30 cellular contexts compared by ENCODE assay signal in the genomic region with DNA sequence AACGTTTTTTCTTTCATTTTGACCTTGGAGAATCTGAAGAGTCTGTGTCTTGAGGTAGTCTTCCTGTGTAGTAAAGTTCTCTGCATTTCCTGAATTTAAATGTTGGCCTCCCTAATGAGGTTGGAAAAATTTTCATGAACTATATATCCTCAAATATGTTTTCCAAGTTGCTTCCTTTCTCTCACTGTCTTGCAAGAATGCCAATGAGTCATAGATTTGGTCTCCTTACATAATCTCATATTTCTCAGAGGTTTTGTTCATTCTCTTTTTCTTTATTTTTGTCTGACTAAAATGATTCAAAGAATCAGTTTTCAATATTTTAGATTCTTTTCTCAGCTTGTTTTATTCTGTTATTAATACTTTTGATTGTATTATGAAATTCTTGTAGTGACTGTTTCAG.
DNase-seq lines count a peak whose midpoint lies in the region; ATAC-seq and TF ChIP-seq lines count a peak whose summit lies in the region.
"Had no signal": no experiment of that assay in that cellular context is flagged by ENCODE, and none has a peak within 500 bp of the region (broad histone marks: within the 10 kb centered on the region; RNA-seq: fewer than 3 reads in every experiment).

No MANE protein-coding gene starts in this region.

- no peak overlapping the region for H3K9ac ChIP-seq in SK-N-SH

- H3K36me3 Mint-ChIP-seq in naive thymus-derived CD8-positive, alpha-beta T cell = peaks cover 0 to 31% (median 5%) of the 10 kb centered on the region in 3 donors
- H3K36me3 Mint-ChIP-seq: CD4-positive, CD25-positive, alpha-beta regulatory T cell; type B pancreatic cell had no signal

- H4K20me1 ChIP-seq in SK-N-SH (ENCODE audit: insufficient read depth) (no peaks in the 10 kb centered on the region), PC-9 (ENCODE audit: insufficient read depth) (no peaks in the 10 kb centered on the region)

- no peak for TF ChIP-seq RAD21 in SK-N-SH (IDR thresholded peaks at IDR 0.05; ENCODE audit: low read length)

- WGBS in SK-N-SH (ENCODE audit: low lambda C conversion rate) = 0% methylated on average over 1 of the region's 1 CpG
- 13 to 18% (median 14%) methylated on average over 1 of the region's 1 CpG for WGBS in heart left ventricle, 4 donors

- peaks cover 7 to 48% (median 34%) of the 10 kb centered on the region in 5 donors for H3K27me3 Mint-ChIP-seq in naive thymus-derived CD8-positive, alpha-beta T cell
- H3K27me3 Mint-ChIP-seq: stimulated activated naive B cell treated with anti-CD40 and anti-IgM and Interleukin-4, amounts not matched to agents 10 μg/mL and 1 μg/mL and 100 μg/mL, for 72 hours; type B pancreatic cell had no signal

- POLR2A ChIA-PET in SK-N-SH (lab: Yijun Ruan, JAX) (no interaction called here), PC-9 (lab: Charles Lee; ENCODE audit: unreplicated experiment) (interaction anchor here (0.8 kb wide), 1 partner anchor 67 kb away, joined by 9 read pairs; no protein-coding TSS in a partner anchor)
- POLR2A ChIA-PET in naive thymus-derived CD8-positive, alpha-beta T cell (lab: Charles Lee) = no interaction called here

- no peak overlapping the region for H3K4me3 Mint-ChIP-seq in naive thymus-derived CD8-positive, alpha-beta T cell
- H3K4me3 Mint-ChIP-seq: activated naive CD4-positive, alpha-beta T cell treated with anti-CD3 and anti-CD28 coated beads, Interleukin-2, amount 50 U/mL, for 24 hours; CD4-positive, CD25-positive, alpha-beta regulatory T cell; natural killer cell; stimulated activated naive B cell treated with anti-CD40 and anti-IgM and Interleukin-4, amounts not matched to agents 10 μg/mL and 1 μg/mL and 100 μg/mL, for 72 hours; type B pancreatic cell had no signal

- H3F3A ChIP-seq in SK-N-SH (replicated peaks; ENCODE audit: insufficient read depth) (no peaks in the 10 kb centered on the region), PC-9 (ENCODE audit: insufficient read depth, low read depth) (no peaks in the 10 kb centered on the region)

- H3K27ac ChIP-seq in SK-N-SH (ENCODE audit: low read depth in 2 of 2, low read length in 1 of 2) (peak overlapping the region in 1 of 2 experiments; percentile 30; a peak in 1 of 4 replicates), PC-9 (no peak overlapping the region), heart left ventricle (no peak overlapping the region)
- H3K27ac ChIP-seq: epithelial cell of prostate, lower lobe of right lung, psoas muscle, VCaP had no signal

- H3K9me2 ChIP-seq in SK-N-SH (no peaks in the 10 kb centered on the region), PC-9 (ENCODE audit: insufficient read depth) (no peaks in the 10 kb centered on the region)

- no peaks in the 10 kb centered on the region for H3K9me3 ChIP-seq in SK-N-SH
- H3K9me3 ChIP-seq in PC-9 (ENCODE audit: insufficient read depth, low read depth) = peaks cover 4% of the 10 kb centered on the region
- peaks cover 0 to 20% (median 2%) of the 10 kb centered on the region in 12 donors for H3K9me3 ChIP-seq in heart left ventricle
- H3K9me3 ChIP-seq: psoas muscle had no signal

- TF ChIP-seq CTCF in SK-N-SH (IDR thresholded peaks at IDR 0.05) (no peak), PC-9 (conservative IDR thresholded peaks at IDR 0.05) (no peak), fibroblast of mammary gland (conservative IDR thresholded peaks at IDR 0.05; ENCODE audit: control insufficient read depth, insufficient read depth, low read depth, low read length) (no peak), heart left ventricle (IDR thresholded peaks at IDR 0.05) (no peak)

- DNase-seq in SK-N-SH (no peak), PC-9 (peak in 1 of 2 experiments; percentile 48), fibroblast of mammary gland (ENCODE audit: low read depth) (peak; percentile 2), activated T-cell treated with anti-CD3 and anti-CD28 coated beads for 4 hours (no peak), heart left ventricle (no peak), DMS153 (lab: John Stamatoyannopoulos, UW) (no peak)
- DNase-seq in naive thymus-derived CD8-positive, alpha-beta T cell = no peak
- DNase-seq: activated CD4-positive, alpha-beta T cell treated with anti-CD3 and anti-CD28 coated beads for 4 hours; activated CD8-positive, alpha-beta memory T cell treated with anti-CD3 and anti-CD28 coated beads for 24 hours; CD4-positive, CD25-positive, alpha-beta regulatory T cell; effector CD8-positive, alpha-beta T cell; H7; KBM-7; lower lobe of right lung; natural killer cell; NCI-H146; NCI-H345; NCI-H69; occipital lobe; psoas muscle; SHP77 treated with DMSO at 0.1 percent for 48 hours; stimulated activated CD4-positive, alpha-beta T cell treated with anti-CD3 and anti-CD28 coated beads, Interleukin-15, amount 100 ng/mL, for 24 hours; stimulated activated naive B cell treated with anti-CD40 and anti-IgM and Interleukin-4, amounts not matched to agents 10 μg/mL and 1 μg/mL and 100 μg/mL, for 72 hours; T-helper 9 cell had no signal

- no peaks in the 10 kb centered on the region for H3K4me1 ChIP-seq in SK-N-SH (ENCODE audit: control insufficient read depth in 1 of 2, insufficient read depth in 2 of 2, low read depth in 1 of 2, low read length in 1 of 2)
- H3K4me1 ChIP-seq in PC-9 (replicated peaks; ENCODE audit: insufficient read depth) = peaks cover 8% of the 10 kb centered on the region
- no peaks in the 10 kb centered on the region for H3K4me1 ChIP-seq in heart left ventricle
- H3K4me1 ChIP-seq: lower lobe of right lung, psoas muscle had no signal

- CTCF ChIA-PET in SK-N-SH (lab: Yijun Ruan, JAX) = interaction anchor here (1.2 kb wide), 1 partner anchor 19 kb away, joined by 3 read pairs; no protein-coding TSS in a partner anchor
- CTCF ChIA-PET in PC-9 (lab: Charles Lee) = no interaction called here

- H2AFZ ChIP-seq in SK-N-SH (ENCODE audit: low read depth) (0 out of 2 replicates have a peak overlapping the region, but pooled peaks have one; percentile 3), PC-9 (no peak overlapping the region)

- H3K4me2 ChIP-seq in SK-N-SH = 0 out of 2 replicates have a peak overlapping the region, but pooled peaks have one; percentile 25
- peak overlapping the region; percentile 30 for H3K4me2 ChIP-seq in PC-9

- no peak overlapping the region; a peak in 1 of 4 replicates for H3K4me3 ChIP-seq in SK-N-SH (ENCODE audit: low read depth in 2 of 2, low read length in 1 of 2)
- H3K4me3 ChIP-seq in PC-9 = no peak overlapping the region
- no peak overlapping the region for H3K4me3 ChIP-seq in fibroblast of mammary gland (ENCODE audit: control insufficient read depth, low read depth, low read length)
- no peak overlapping the region for H3K4me3 ChIP-seq in heart left ventricle
- H3K4me3 ChIP-seq: lower lobe of right lung, psoas muscle had no signal

- no peak for TF ChIP-seq EP300 in SK-N-SH (IDR thresholded peaks at IDR 0.05; ENCODE audit: borderline replicate concordance in 1 of 2, low read depth in 1 of 2, low read length in 1 of 2)

- intact Hi-C loops in PC-9 (cut with micrococcal nuclease; ENCODE audit: unreplicated experiment) (no loop called here), heart left ventricle (cut with DNase I) (no loop called here)

- no peaks in the 10 kb centered on the region for H3K4me1 Mint-ChIP-seq in naive thymus-derived CD8-positive, alpha-beta T cell
- H3K4me1 Mint-ChIP-seq: activated naive CD4-positive, alpha-beta T cell treated with anti-CD3 and anti-CD28 coated beads, Interleukin-2, amount 50 U/mL, for 24 hours; CD4-positive, CD25-positive, alpha-beta regulatory T cell; natural killer cell had no signal

- ATAC-seq in SK-N-SH treated with all-trans-retinoic acid at 6 μM for 48 hours (no peak), heart left ventricle (no peak)
- ATAC-seq in naive thymus-derived CD8-positive, alpha-beta T cell = no peak
- ATAC-seq: lower lobe of right lung; natural killer cell; psoas muscle; sciatic nerve; stimulated activated naive B cell treated with anti-CD40 and anti-IgM and Interleukin-4, amounts not matched to agents 10 μg/mL and 1 μg/mL and 100 μg/mL, for 72 hours had no signal

- H3K27ac Mint-ChIP-seq in naive thymus-derived CD8-positive, alpha-beta T cell = no peak overlapping the region
- H3K27ac Mint-ChIP-seq: activated naive CD4-positive, alpha-beta T cell treated with anti-CD3 and anti-CD28 coated beads, Interleukin-2, amount 50 U/mL, for 24 hours; CD4-positive, CD25-positive, alpha-beta regulatory T cell; natural killer cell; stimulated activated naive B cell treated with anti-CD40 and anti-IgM and Interleukin-4, amounts not matched to agents 10 μg/mL and 1 μg/mL and 100 μg/mL, for 72 hours; type B pancreatic cell had no signal

- H3K27me3 ChIP-seq in SK-N-SH (ENCODE audit: insufficient read depth) = no peaks in the 10 kb centered on the region
- H3K27me3 ChIP-seq in PC-9 (ENCODE audit: insufficient read depth, low read depth) = no peaks in the 10 kb centered on the region
- peaks cover 0 to 5% (median 0%) of the 10 kb centered on the region in 9 donors for H3K27me3 ChIP-seq in heart left ventricle

- H3K79me2 ChIP-seq in SK-N-SH (ENCODE audit: insufficient read depth) = no peaks in the 10 kb centered on the region
- no peaks in the 10 kb centered on the region for H3K79me2 ChIP-seq in PC-9 (ENCODE audit: low read depth)

- no TSS peak for BruUV-seq in PC-9 (replicated peaks; lab: Mats Ljungman, UMichigan)

- H3K9me3 Mint-ChIP-seq in naive thymus-derived CD8-positive, alpha-beta T cell = peaks cover 5 to 35% (median 14%) of the 10 kb centered on the region in 9 donors
- H3K9me3 Mint-ChIP-seq: type B pancreatic cell had no signal

- no peak for TF ChIP-seq POLR2A in heart left ventricle (IDR thresholded peaks at IDR 0.05)

- H3K36me3 ChIP-seq in SK-N-SH (replicated peaks in 1 of 2; ENCODE audit: control insufficient read depth in 1 of 2, insufficient read depth in 2 of 2, low read length in 1 of 2) (no peaks in the 10 kb centered on the region), PC-9 (ENCODE audit: low read depth) (no peaks in the 10 kb centered on the region), heart left ventricle (no peaks in the 10 kb centered on the region)
- H3K36me3 ChIP-seq: lower lobe of right lung had no signal

TF ChIP-seq in SK-N-SH, 30 proteins besides CTCF, POLR2A, EP300 and RAD21 (continues in another document):
- TF ChIP-seq FOXJ3 (CRISPR knock-in tag; IDR thresholded peaks at IDR 0.05) = no peak

TF ChIP-seq in SK-N-SH treated with all-trans-retinoic acid at 6 μM for 48 hours, 23 proteins besides CTCF, POLR2A, EP300 and RAD21 (continues in another document):
- TF ChIP-seq TCF4 (CRISPR knock-in tag; IDR thresholded peaks at IDR 0.05; ENCODE audit: borderline replicate concordance) (no peak), OSR1 (CRISPR knock-in tag; IDR thresholded peaks at IDR 0.05) (no peak), ZFP30 (CRISPR knock-in tag; IDR thresholded peaks at IDR 0.05) (no peak)
- TF ChIP-seq, protein P1, sequence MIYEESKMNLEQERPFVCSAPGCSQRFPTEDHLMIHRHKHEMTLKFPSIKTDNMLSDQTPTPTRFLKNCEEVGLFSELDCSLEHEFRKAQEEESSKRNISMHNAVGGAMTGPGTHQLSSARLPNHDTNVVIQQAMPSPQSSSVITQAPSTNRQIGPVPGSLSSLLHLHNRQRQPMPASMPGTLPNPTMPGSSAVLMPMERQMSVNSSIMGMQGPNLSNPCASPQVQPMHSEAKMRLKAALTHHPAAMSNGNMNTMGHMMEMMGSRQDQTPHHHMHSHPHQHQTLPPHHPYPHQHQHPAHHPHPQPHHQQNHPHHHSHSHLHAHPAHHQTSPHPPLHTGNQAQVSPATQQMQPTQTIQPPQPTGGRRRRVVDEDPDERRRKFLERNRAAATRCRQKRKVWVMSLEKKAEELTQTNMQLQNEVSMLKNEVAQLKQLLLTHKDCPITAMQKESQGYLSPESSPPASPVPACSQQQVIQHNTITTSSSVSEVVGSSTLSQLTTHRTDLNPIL (CRISPR knock-in tag; IDR thresholded peaks at IDR 0.05; ENCODE audit: low read depth) = no peak
